ENCODE assay signal across 12 cellular contexts in genomic region chr6:149080511-149080910, GRCh38.
DNase-seq lines count a peak whose midpoint lies in the region; ATAC-seq and TF ChIP-seq lines count a peak whose summit lies in the region.
"Had no signal": no experiment of that assay in that cellular context is flagged by ENCODE, and none has a peak within 500 bp of the region (broad histone marks: within the 10 kb centered on the region; RNA-seq: fewer than 3 reads in every experiment).

No MANE protein-coding gene starts in this region.

- no peaks in the 10 kb centered on the region for H3K27me3 ChIP-seq in ACC112 (ENCODE audit: insufficient read depth, low read length)
- H3K27me3 ChIP-seq: upper lobe of right lung had no signal

- no peaks in the 10 kb centered on the region for H3K36me3 ChIP-seq in ACC112 (ENCODE audit: insufficient read depth, low read length)
- no peaks in the 10 kb centered on the region for H3K36me3 ChIP-seq in HEK293 (ENCODE audit: control insufficient read depth in 2 of 2, insufficient read depth in 1 of 2, low read length in 2 of 2)
- H3K36me3 ChIP-seq: upper lobe of right lung had no signal

- H3K27me3 Mint-ChIP-seq in nephron progenitor cell (ENCODE audit: low read depth, poor library complexity): peaks cover 8% of the 10 kb centered on the region

- peaks cover 19% of the 10 kb centered on the region for H3K36me3 Mint-ChIP-seq in nephron progenitor cell (ENCODE audit: low read depth)
- H3K36me3 Mint-ChIP-seq: CD8-positive, alpha-beta T cell had no signal

- no peak overlapping the region for H3K4me3 Mint-ChIP-seq in nephron progenitor cell
- H3K4me3 Mint-ChIP-seq: CD8-positive, alpha-beta T cell had no signal

- ATAC-seq in GM21360 (IDR thresholded peaks at IDR 0.05; ENCODE audit: unreplicated experiment) (no peak), HG03159 (IDR thresholded peaks at IDR 0.05; ENCODE audit: unreplicated experiment) (no peak)
- ATAC-seq: CD8-positive, alpha-beta T cell had no signal

- H3K27ac ChIP-seq in ACC112 (ENCODE audit: low read depth, low read length) (peak overlapping the region; percentile 81), HEK293 (ENCODE audit: extremely low read depth, low read depth, low read length) (no peak overlapping the region)

- CTCF ChIA-PET in HEK293 (lab: Yijun Ruan, JAX): interaction anchor here (0.6 to 2.6 kb wide), 10 partner anchors 19 to 503 kb away, joined by 3 to 28 read pairs (median 4); no protein-coding TSS in a partner anchor

- peak; percentile 88 for DNase-seq in choroid plexus epithelial cell (ENCODE audit: low read depth)
- no peak for DNase-seq in nephron progenitor cell
- no peak for DNase-seq in Ammon's horn (ENCODE audit: low spot score)
- DNase-seq in NCI-H1048 (lab: John Stamatoyannopoulos, UW): no peak
- DNase-seq: CD8-positive, alpha-beta T cell; effector memory CD4-positive, alpha-beta T cell; NCI-H1694 treated with DMSO at 0.1 percent for 48 hours; upper lobe of right lung had no signal

- no peak for TF ChIP-seq CTCF in HEK293 (tag by site-specific recombination; IDR thresholded peaks at IDR 0.05)
- TF ChIP-seq CTCF in choroid plexus epithelial cell (conservative IDR thresholded peaks at IDR 0.05; ENCODE audit: low read depth, low read length): no peak
- TF ChIP-seq CTCF in nephron progenitor cell (IDR thresholded peaks at IDR 0.05): no peak

- H3K4me3 ChIP-seq in ACC112 (ENCODE audit: low read depth, low read length) (peak overlapping the region; percentile 34; the same call in 1 of the 2 replicates), HEK293 (ENCODE audit: low read depth, low read length) (no peak overlapping the region), choroid plexus epithelial cell (ENCODE audit: low read depth, low read length) (no peak overlapping the region)
- H3K4me3 ChIP-seq: upper lobe of right lung had no signal

- no peaks in the 10 kb centered on the region for H3K9me3 ChIP-seq in HEK293 (ENCODE audit: control insufficient read depth, insufficient read depth, low read depth, low read length)
- H3K9me3 ChIP-seq: upper lobe of right lung had no signal

- H3K4me1 ChIP-seq in ACC112 (ENCODE audit: control insufficient read depth, insufficient read depth, low read length, unreplicated experiment) (peaks cover 51% of the 10 kb centered on the region), HEK293 (ENCODE audit: control insufficient read depth, insufficient read depth, low read length) (peaks cover 29% of the 10 kb centered on the region)

- peaks cover 5% of the 10 kb centered on the region for H3K9me3 Mint-ChIP-seq in nephron progenitor cell
- H3K9me3 Mint-ChIP-seq: CD8-positive, alpha-beta T cell had no signal

- H2AFZ ChIP-seq in ACC112 (ENCODE audit: low read length, unreplicated experiment): peak overlapping the region; percentile 48

- H3K27ac Mint-ChIP-seq in nephron progenitor cell: peak overlapping the region; percentile 39
- H3K27ac Mint-ChIP-seq: CD8-positive, alpha-beta T cell had no signal

- H3K4me1 Mint-ChIP-seq in nephron progenitor cell: peaks cover 17% of the 10 kb centered on the region

- POLR2A ChIA-PET in HEK293 (lab: Yijun Ruan, JAX): interaction anchor here (0.6 kb wide), 1 partner anchor 722 kb away, joined by 3 read pairs; no protein-coding TSS in a partner anchor

- no peaks in the 10 kb centered on the region for H3K79me2 ChIP-seq in ACC112 (ENCODE audit: control insufficient read depth, insufficient read depth, low read length, unreplicated experiment)

TF ChIP-seq in HEK293, 187 proteins besides CTCF, POLR2A, EP300 and RAD21:
- no peak for TF ChIP-seq ZNF18 (tag by site-specific recombination; IDR thresholded peaks at IDR 0.05)
- TF ChIP-seq PRDM10 (tag by site-specific recombination; IDR thresholded peaks at IDR 0.05): peak; percentile 88
